ENCODE assay signal across 7 cellular contexts in the genomic region with DNA sequence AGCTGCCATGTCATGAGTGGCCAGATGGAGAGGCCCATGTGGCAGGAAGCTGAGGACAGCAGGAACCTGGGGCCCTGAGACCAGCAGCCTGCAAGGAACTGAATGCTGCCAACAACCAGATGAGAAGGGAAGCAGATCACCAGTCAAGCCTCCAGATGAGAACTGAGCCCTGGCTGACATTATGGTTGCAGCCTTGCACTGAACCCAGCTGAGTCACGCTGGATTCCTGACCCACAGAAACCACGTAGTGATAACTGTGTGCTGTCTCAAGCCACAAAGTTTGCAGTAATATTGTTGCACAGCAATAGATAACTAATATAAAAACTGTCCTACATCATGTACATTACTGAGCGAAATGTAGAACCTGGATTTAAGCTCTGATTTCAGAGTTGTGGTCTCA. TPM values are rescaled to one million over a fixed set of nuclear protein-coding genes. Genes with fewer than 3 reads are reported as not detected.
DNase-seq lines count a peak whose midpoint lies in the region; ATAC-seq and TF ChIP-seq lines count a peak whose summit lies in the region.
"Not testable (repeated sequence)": the region's sequence is repeated elsewhere in the genome, so short reads cannot be mapped to it uniquely, and the experiment has no call there.

No MANE protein-coding gene starts in this region.

- not testable (repeated sequence) for H3K36me3 ChIP-seq in brain microvascular endothelial cell (replicated peaks)

- CTCF ChIA-PET in activated CD8-positive, alpha-beta memory T cell treated with anti-CD3 and anti-CD28 coated beads, Interleukin-2, amount 10 ng/mL, durations not matched to agents 7 days and 5 days (lab: Charles Lee): not testable (repeated sequence)

- not testable (repeated sequence) for TF ChIP-seq POLR2A in NB4 (IDR thresholded peaks at IDR 0.05; ENCODE audit: extremely low read depth, insufficient read length)

- H3K4me3 ChIP-seq in NB4 (ENCODE audit: low read depth, low read length); brain microvascular endothelial cell (ENCODE audit: low read depth, low read length): not testable (repeated sequence)

- TF ChIP-seq CTCF in NB4 (IDR thresholded peaks at IDR 0.05; ENCODE audit: low read depth, low read length); brain microvascular endothelial cell (IDR thresholded peaks at IDR 0.05; ENCODE audit: low read depth, low read length, missing control alignments): not testable (repeated sequence)

- not testable (repeated sequence) for H3K27me3 ChIP-seq in brain microvascular endothelial cell (replicated peaks)

- not testable (repeated sequence) for ATAC-seq in activated CD8-positive, alpha-beta memory T cell treated with anti-CD3 and anti-CD28 coated beads, Interleukin-2, amount 10 ng/mL, durations not matched to agents 7 days and 5 days

- H3K27ac ChIP-seq in brain microvascular endothelial cell: not testable (repeated sequence)

- H3K27me3 Mint-ChIP-seq in activated CD8-positive, alpha-beta memory T cell treated with anti-CD3 and anti-CD28 coated beads, Interleukin-2, amount 10 ng/mL, durations not matched to agents 7 days and 5 days: not testable (repeated sequence)

- not testable (repeated sequence) for H3K36me3 Mint-ChIP-seq in activated CD8-positive, alpha-beta memory T cell treated with anti-CD3 and anti-CD28 coated beads, Interleukin-2, amount 10 ng/mL, durations not matched to agents 7 days and 5 days

- H3K27ac Mint-ChIP-seq in activated CD8-positive, alpha-beta memory T cell treated with anti-CD3 and anti-CD28 coated beads, Interleukin-2, amount 10 ng/mL, durations not matched to agents 7 days and 5 days: not testable (repeated sequence)

- not testable (repeated sequence) for H3K4me3 Mint-ChIP-seq in activated CD8-positive, alpha-beta memory T cell treated with anti-CD3 and anti-CD28 coated beads, Interleukin-2, amount 10 ng/mL, durations not matched to agents 7 days and 5 days

- not testable (repeated sequence) for H3K4me1 Mint-ChIP-seq in activated CD8-positive, alpha-beta memory T cell treated with anti-CD3 and anti-CD28 coated beads, Interleukin-2, amount 10 ng/mL, durations not matched to agents 7 days and 5 days

- not testable (repeated sequence) for H3K9me3 Mint-ChIP-seq in activated CD8-positive, alpha-beta memory T cell treated with anti-CD3 and anti-CD28 coated beads, Interleukin-2, amount 10 ng/mL, durations not matched to agents 7 days and 5 days (ENCODE audit: low read depth)

- peak; percentile 20 for DNase-seq in ELR (ENCODE audit: low read depth)
- DNase-seq in NB4 (ENCODE audit: low read depth): peak; percentile 56
- DNase-seq in SW480 (ENCODE audit: low spot score): peak; percentile 32
- DNase-seq in activated CD4-positive, alpha-beta T cell treated with anti-CD3 and anti-CD28 coated beads for 48 hours: peak; percentile 19
- DNase-seq in activated CD8-positive, alpha-beta memory T cell treated with anti-CD3 and anti-CD28 coated beads, Interleukin-2, amount 10 ng/mL, durations not matched to agents 7 days and 5 days: peak; percentile 45
- DNase-seq in brain microvascular endothelial cell: peak; percentile 79
- peak; percentile 15 for DNase-seq in stimulated activated CD4-positive, alpha-beta T cell treated with anti-CD3 and anti-CD28 coated beads, Interleukin-15, amount 100 ng/mL, for 24 hours

- in situ Hi-C loops in brain microvascular endothelial cell (cut with HindIII; ENCODE audit: low pct_ligation_motif_present, low sequenced_read_pairs): not testable (repeated sequence)

RNA-seq across cellular contexts. Expression of a gene that starts 7.3 kb away (rescaled TPM):
- total RNA-seq in activated CD8-positive, alpha-beta memory T cell treated with anti-CD3 and anti-CD28 coated beads, Interleukin-2, amount 10 ng/mL, durations not matched to agents 7 days and 5 days: 10 to 100 TPM; 60.1 to 92.5 TPM

Comparison
In these comparisons a context has a peak if more than half of its experiments do, and no peak if none do; other contexts are left out.
1. DNase-seq: peak in every context shown above with its lines; median percentile 79 in brain microvascular endothelial cell; 56 in NB4; 45 in activated CD8-positive, alpha-beta memory T cell treated with anti-CD3 and anti-CD28 coated beads, Interleukin-2, amount 10 ng/mL, durations not matched to agents 7 days and 5 days; 32 in SW480; 20 in ELR; 19 in activated CD4-positive, alpha-beta T cell treated with anti-CD3 and anti-CD28 coated beads for 48 hours; 15 in stimulated activated CD4-positive, alpha-beta T cell treated with anti-CD3 and anti-CD28 coated beads, Interleukin-15, amount 100 ng/mL, for 24 hours.